ENCODE assay signal across 6 cellular contexts in genomic region chr1:224865510-224865909, GRCh38.
"Had no signal": no experiment of that assay in that cellular context is flagged by ENCODE, and none has a peak within 500 bp of the region (broad histone marks: within the 10 kb centered on the region; RNA-seq: fewer than 3 reads in every experiment).

No MANE protein-coding gene starts in this region.

- H3K4me3 ChIP-seq: K562 had no signal

- ATAC-seq: HepG2, K562 had no signal

- DNase-seq: IMR-90, KBM-7, KG1 had no signal

- H3K27ac ChIP-seq: HL-60 had no signal
